ENCODE assay signal across 21 cellular contexts in genomic region chr4:39883645-39884044, GRCh38.
DNase-seq lines count a peak whose midpoint lies in the region; ATAC-seq and TF ChIP-seq lines count a peak whose summit lies in the region.
"Had no signal": no experiment of that assay in that cellular context is flagged by ENCODE, and none has a peak within 500 bp of the region (broad histone marks: within the 10 kb centered on the region; RNA-seq: fewer than 3 reads in every experiment).

No MANE protein-coding gene starts in this region.

- in situ Hi-C loops in astrocyte of the spinal cord (cut with HindIII; ENCODE audit: low sequenced_read_pairs) = no loop called here

- peaks cover 5% of the 10 kb centered on the region for H3K4me1 Mint-ChIP-seq in stimulated activated naive CD8-positive, alpha-beta T cell treated with anti-CD3 and anti-CD28 coated beads, Interleukin-15, amount 100 ng/mL, for 72 hours
- no peaks in the 10 kb centered on the region for H3K4me1 Mint-ChIP-seq in activated CD4-positive, alpha-beta T cell treated with anti-CD3 and anti-CD28 coated beads for 36 hours

- POLR2A ChIA-PET in activated CD4-positive, alpha-beta T cell treated with anti-CD3 and anti-CD28 coated beads for 36 hours (lab: Charles Lee) = no interaction called here

- peaks cover 56% of the 10 kb centered on the region for H3K36me3 Mint-ChIP-seq in activated CD4-positive, alpha-beta T cell treated with anti-CD3 and anti-CD28 coated beads for 36 hours (ENCODE audit: low read depth)

- H3K4me3 ChIP-seq in astrocyte of the spinal cord (ENCODE audit: low read depth, low read length) = no peak overlapping the region
- H3K4me3 ChIP-seq: esophagus squamous epithelium, MG63, testis had no signal

- no peak for ATAC-seq in stimulated activated naive CD8-positive, alpha-beta T cell treated with anti-CD3 and anti-CD28 coated beads, Interleukin-15, amount 100 ng/mL, for 72 hours
- ATAC-seq in stimulated activated naive CD8-positive, alpha-beta T cell treated with anti-CD3 and anti-CD28 coated beads, Interleukin-15, Interleukin-2, amounts not matched to agents 100 U/mL and 50 U/mL, for 24 hours = no peak
- ATAC-seq in GM18873 (IDR thresholded peaks at IDR 0.05; ENCODE audit: low FRiP score, unreplicated experiment) = no peak
- ATAC-seq in activated CD4-positive, alpha-beta T cell treated with anti-CD3 and anti-CD28 coated beads for 36 hours = no peak
- no peak for ATAC-seq in esophagus mucosa
- ATAC-seq in HG03045 (IDR thresholded peaks at IDR 0.05; ENCODE audit: unreplicated experiment) = no peak
- ATAC-seq: HepG2, left ventricle myocardium superior, PC-3 had no signal

- H3K27me3 Mint-ChIP-seq in stimulated activated naive CD8-positive, alpha-beta T cell treated with anti-CD3 and anti-CD28 coated beads, Interleukin-15, amount 100 ng/mL, for 72 hours = no peaks in the 10 kb centered on the region
- no peaks in the 10 kb centered on the region for H3K27me3 Mint-ChIP-seq in activated CD4-positive, alpha-beta T cell treated with anti-CD3 and anti-CD28 coated beads for 36 hours
- H3K27me3 Mint-ChIP-seq: activated CD4-positive, alpha-beta T cell treated with anti-CD3 and anti-CD28 coated beads, Interleukin-2, amount 10 ng/mL, durations not matched to agents 7 days and 5 days had no signal

- peak overlapping the region; percentile 48 to 83 for H3K27ac Mint-ChIP-seq in stimulated activated naive CD8-positive, alpha-beta T cell treated with anti-CD3 and anti-CD28 coated beads, Interleukin-15, amount 100 ng/mL, for 72 hours
- no peak overlapping the region for H3K27ac Mint-ChIP-seq in activated CD4-positive, alpha-beta T cell treated with anti-CD3 and anti-CD28 coated beads for 36 hours
- H3K27ac Mint-ChIP-seq: activated CD4-positive, alpha-beta T cell treated with anti-CD3 and anti-CD28 coated beads, Interleukin-2, amount 10 ng/mL, durations not matched to agents 7 days and 5 days had no signal

- intact Hi-C loops in activated CD4-positive, alpha-beta T cell treated with anti-CD3 and anti-CD28 coated beads for 36 hours (cut with DNase I, micrococcal nuclease) = no loop called here

- CTCF ChIA-PET in activated CD4-positive, alpha-beta T cell treated with anti-CD3 and anti-CD28 coated beads for 36 hours (lab: Charles Lee) = interaction anchor here (1.3 kb wide), 1 partner anchor 23 kb away, joined by 4 read pairs; no protein-coding TSS in a partner anchor

- TF ChIP-seq CTCF in astrocyte of the spinal cord (IDR thresholded peaks at IDR 0.05; ENCODE audit: low read depth, low read length) = no peak

- no peak overlapping the region for H3K4me3 Mint-ChIP-seq in stimulated activated naive CD8-positive, alpha-beta T cell treated with anti-CD3 and anti-CD28 coated beads, Interleukin-15, amount 100 ng/mL, for 72 hours
- H3K4me3 Mint-ChIP-seq in activated CD4-positive, alpha-beta T cell treated with anti-CD3 and anti-CD28 coated beads for 36 hours = no peak overlapping the region
- H3K4me3 Mint-ChIP-seq: activated CD4-positive, alpha-beta T cell treated with anti-CD3 and anti-CD28 coated beads, Interleukin-2, amount 10 ng/mL, durations not matched to agents 7 days and 5 days had no signal

- H3K9me3 Mint-ChIP-seq in stimulated activated naive CD8-positive, alpha-beta T cell treated with anti-CD3 and anti-CD28 coated beads, Interleukin-15, amount 100 ng/mL, for 72 hours = no peaks in the 10 kb centered on the region
- no peaks in the 10 kb centered on the region for H3K9me3 Mint-ChIP-seq in activated CD4-positive, alpha-beta T cell treated with anti-CD3 and anti-CD28 coated beads for 36 hours (ENCODE audit: low read depth)
- H3K9me3 Mint-ChIP-seq: activated CD4-positive, alpha-beta T cell treated with anti-CD3 and anti-CD28 coated beads, Interleukin-2, amount 10 ng/mL, durations not matched to agents 7 days and 5 days had no signal

- DNase-seq in stimulated activated naive CD8-positive, alpha-beta T cell treated with anti-CD3 and anti-CD28 coated beads, Interleukin-15, amount 100 ng/mL, for 72 hours = no peak
- DNase-seq in stimulated activated naive CD8-positive, alpha-beta T cell treated with anti-CD3 and anti-CD28 coated beads, Interleukin-15, Interleukin-2, amounts not matched to agents 100 U/mL and 50 U/mL, for 24 hours = no peak
- DNase-seq in astrocyte of the spinal cord (ENCODE audit: low read depth, low spot score) = peak; percentile 6
- peak; percentile 20 for DNase-seq in kidney tubule cell (ENCODE audit: low spot score)
- DNase-seq in activated CD4-positive, alpha-beta T cell treated with anti-CD3 and anti-CD28 coated beads for 36 hours = no peak
- DNase-seq: activated CD4-positive, alpha-beta T cell treated with anti-CD3 and anti-CD28 coated beads, Interleukin-2, amount 10 ng/mL, durations not matched to agents 7 days and 5 days; activated gamma-delta T cell; cerebellar nuclear complex; effector CD4-positive, alpha-beta T cell; esophagus squamous epithelium; glutamatergic neuron; left ventricle myocardium superior; MG63; NCI-H82; PC-3; SHP77; testis had no signal

Comparison
In these comparisons a context has a peak if more than half of its experiments do, and no peak if none do; other contexts are left out.
1. DNase-seq: peak in astrocyte of the spinal cord (single experiment) and kidney tubule cell (single experiment); none in stimulated activated naive CD8-positive, alpha-beta T cell treated with anti-CD3 and anti-CD28 coated beads, Interleukin-15, amount 100 ng/mL, for 72 hours (0 of 2), stimulated activated naive CD8-positive, alpha-beta T cell treated with anti-CD3 and anti-CD28 coated beads, Interleukin-15, Interleukin-2, amounts not matched to agents 100 U/mL and 50 U/mL, for 24 hours (single experiment) and activated CD4-positive, alpha-beta T cell treated with anti-CD3 and anti-CD28 coated beads for 36 hours (single experiment).